13 cellular contexts compared by ENCODE assay signal in genomic region chr15:76342046-76342381, GRCh38. TPM values are rescaled to one million over a fixed set of nuclear protein-coding genes. Genes with fewer than 3 reads are reported as not detected.
DNase-seq lines count a peak whose midpoint lies in the region; ATAC-seq and TF ChIP-seq lines count a peak whose summit lies in the region.
"Had no signal": no experiment of that assay in that cellular context is flagged by ENCODE, and none has a peak within 500 bp of the region (broad histone marks: within the 10 kb centered on the region; RNA-seq: fewer than 3 reads in every experiment).

No MANE protein-coding gene starts in this region.

- peaks cover 72% of the 10 kb centered on the region for H3K27me3 Mint-ChIP-seq in activated CD4-positive, alpha-beta memory T cell treated with anti-CD3 and anti-CD28 coated beads for 36 hours
- peaks cover 48% of the 10 kb centered on the region for H3K27me3 Mint-ChIP-seq in glutamatergic neuron (ENCODE audit: unreplicated experiment)

- H3K27ac ChIP-seq in skeletal muscle tissue (ENCODE audit: low read depth, low read length) (no peak overlapping the region), SJCRH30 (no peak overlapping the region)
- H3K27ac ChIP-seq: gastrocnemius medialis, lower lobe of right lung had no signal

- H3K9ac ChIP-seq in skeletal muscle tissue (ENCODE audit: low read depth in 1 of 3, low read length in 3 of 3), result no peak overlapping the region

- H3K36me3 Mint-ChIP-seq in activated CD4-positive, alpha-beta memory T cell treated with anti-CD3 and anti-CD28 coated beads for 36 hours, result no peaks in the 10 kb centered on the region
- H3K36me3 Mint-ChIP-seq in glutamatergic neuron (ENCODE audit: unreplicated experiment), result peaks cover 16% of the 10 kb centered on the region

- CTCF ChIA-PET in activated CD4-positive, alpha-beta memory T cell treated with anti-CD3 and anti-CD28 coated beads for 36 hours (lab: Charles Lee), result interaction anchor here (1.9 kb wide), 1 partner anchor 107 kb away, joined by 5 read pairs; no protein-coding TSS in a partner anchor

- H3K4me3 ChIP-seq in skeletal muscle tissue (ENCODE audit: low read length in 3 of 3) (peak overlapping the region in 2 of 3 donors; percentile 31 to 41), SJCRH30 (no peak overlapping the region)

- no peaks in the 10 kb centered on the region for H3K9me3 ChIP-seq in skeletal muscle tissue (ENCODE audit: control insufficient read depth in 3 of 3, low read length in 3 of 3)
- H3K9me3 ChIP-seq in SJCRH30 (replicated peaks), result peaks cover 3% of the 10 kb centered on the region; the same call in 1 of the 2 replicates
- H3K9me3 ChIP-seq: gastrocnemius medialis, lower lobe of right lung had no signal

- peak; percentile 40 for DNase-seq in NCI-H2171 treated with DMSO at 0.1 percent for 48 hours (lab: John Stamatoyannopoulos, UW)
- no peak for DNase-seq in NCI-H2171 (lab: John Stamatoyannopoulos, UW)
- DNase-seq in activated CD4-positive, alpha-beta memory T cell treated with anti-CD3 and anti-CD28 coated beads for 36 hours, result no peak
- DNase-seq in glutamatergic neuron, result peak; percentile 40
- DNase-seq in SJCRH30, result no peak
- DNase-seq in KBM-7, result no peak
- DNase-seq: gastrocnemius medialis, IMR-90, lower lobe of right lung, NCI-H2029 had no signal

- in situ Hi-C loops in KBM-7 (cut with MboI; ENCODE audit: low pct_unique_long_range_greater_than_20kb, low sequenced_read_pairs), result no loop called here

- no peak overlapping the region for H3K27ac Mint-ChIP-seq in activated CD4-positive, alpha-beta memory T cell treated with anti-CD3 and anti-CD28 coated beads for 36 hours
- H3K27ac Mint-ChIP-seq in glutamatergic neuron (ENCODE audit: unreplicated experiment), result peak overlapping the region; percentile 44

- H3K4me1 ChIP-seq in skeletal muscle tissue (ENCODE audit: control insufficient read depth in 3 of 3, insufficient read depth in 3 of 3, low read length in 3 of 3) (peaks cover 39 to 49% (median 42%) of the 10 kb centered on the region in 3 donors), SJCRH30 (no peaks in the 10 kb centered on the region)

- no peaks in the 10 kb centered on the region for H3K9me3 Mint-ChIP-seq in activated CD4-positive, alpha-beta memory T cell treated with anti-CD3 and anti-CD28 coated beads for 36 hours
- peaks cover 32% of the 10 kb centered on the region for H3K9me3 Mint-ChIP-seq in glutamatergic neuron (ENCODE audit: unreplicated experiment)

- intact Hi-C loops in activated CD4-positive, alpha-beta memory T cell treated with anti-CD3 and anti-CD28 coated beads for 36 hours (cut with micrococcal nuclease), result no loop called here

- H3K4me1 Mint-ChIP-seq in activated CD4-positive, alpha-beta memory T cell treated with anti-CD3 and anti-CD28 coated beads for 36 hours (ENCODE audit: low read depth), result peaks cover 55% of the 10 kb centered on the region
- H3K4me1 Mint-ChIP-seq in glutamatergic neuron (ENCODE audit: low read depth, unreplicated experiment), result peaks cover 26% of the 10 kb centered on the region

- POLR2A ChIA-PET in activated CD4-positive, alpha-beta memory T cell treated with anti-CD3 and anti-CD28 coated beads for 36 hours (lab: Charles Lee), result no interaction called here

- H3K27me3 ChIP-seq in skeletal muscle tissue (ENCODE audit: control insufficient read depth in 3 of 3, insufficient read depth in 3 of 3, low read length in 3 of 3) (peaks cover 93 to 97% (median 96%) of the 10 kb centered on the region in 3 donors), SJCRH30 (no peaks in the 10 kb centered on the region)

- H3K4me3 Mint-ChIP-seq in activated CD4-positive, alpha-beta memory T cell treated with anti-CD3 and anti-CD28 coated beads for 36 hours, result peak overlapping the region; percentile 33
- H3K4me3 Mint-ChIP-seq in glutamatergic neuron (ENCODE audit: unreplicated experiment), result peak overlapping the region; percentile 93

- H3K36me3 ChIP-seq in skeletal muscle tissue (ENCODE audit: control insufficient read depth in 3 of 3, insufficient read depth in 3 of 3, low read length in 3 of 3), result no peaks in the 10 kb centered on the region
- H3K36me3 ChIP-seq in SJCRH30, result peaks cover 12% of the 10 kb centered on the region
- H3K36me3 ChIP-seq: gastrocnemius medialis, lower lobe of right lung had no signal

- no peak for ATAC-seq in HG03095 (IDR thresholded peaks at IDR 0.05; ENCODE audit: unreplicated experiment)
- ATAC-seq: gastrocnemius medialis had no signal

- TF ChIP-seq CTCF in glutamatergic neuron (IDR thresholded peaks at IDR 0.05; ENCODE audit: partially characterized antibody, unreplicated experiment), result no peak

RNA-seq across cellular contexts. Expression of gene ISL2, which starts 5.4 kb away (rescaled TPM):
- under 1 TPM; 0.15 to 0.19 TPM for total RNA-seq in activated CD4-positive, alpha-beta memory T cell treated with anti-CD3 and anti-CD28 coated beads for 36 hours
- total RNA-seq in glutamatergic neuron (ENCODE audit: unreplicated experiment) (78.7 TPM), skeletal muscle tissue (not detected)
- total RNA-seq in SJCRH30 (2014; rRNA removed; shearing (Covaris generic)), result 3.0 and 4.3 TPM in 2 replicates
- total RNA-seq: gastrocnemius medialis, right cardiac atrium had no signal

RNA-seq across cellular contexts. Expression of gene ETFA, which starts 30.7 kb away (rescaled TPM):
- 100 to 1,000 TPM; 169 to 173 TPM for total RNA-seq in activated CD4-positive, alpha-beta memory T cell treated with anti-CD3 and anti-CD28 coated beads for 36 hours
- total RNA-seq in glutamatergic neuron (ENCODE audit: unreplicated experiment) (144 TPM), skeletal muscle tissue (129 TPM)
- 139 TPM in 2 replicates for total RNA-seq in SJCRH30 (2014; rRNA removed; shearing (Covaris generic))

Comparison
In these comparisons a context has a peak if more than half of its experiments do, and no peak if none do; other contexts are left out.
1. DNase-seq: peak in NCI-H2171 treated with DMSO at 0.1 percent for 48 hours (single experiment) and glutamatergic neuron (single experiment); none in NCI-H2171 (single experiment), activated CD4-positive, alpha-beta memory T cell treated with anti-CD3 and anti-CD28 coated beads for 36 hours (single experiment), SJCRH30 (0 of 2) and KBM-7 (single experiment).
2. RNA of gene ISL2, which starts 5.4 kb away (total RNA-seq): 78.7 TPM in glutamatergic neuron (single experiment); 3.0 to 4.3 TPM in SJCRH30, 0.15 to 0.19 TPM in activated CD4-positive, alpha-beta memory T cell treated with anti-CD3 and anti-CD28 coated beads for 36 hours and not detected in skeletal muscle tissue (single experiment); every median in the first group is over 10 times any median in the second.